ENCODE assay signal across 9 cellular contexts in genomic region chr17:8188408-8188839, GRCh38. TPM values are rescaled to one million over a fixed set of nuclear protein-coding genes. Genes with fewer than 3 reads are reported as not detected.
DNase-seq lines count a peak whose midpoint lies in the region; ATAC-seq, FAIRE-seq and TF ChIP-seq lines count a peak whose summit lies in the region.
"Had no signal": no experiment of that assay in that cellular context is flagged by ENCODE, and none has a peak within 500 bp of the region (broad histone marks: within the 10 kb centered on the region; RNA-seq: fewer than 3 reads in every experiment).

No MANE protein-coding gene starts in this region.

- no peak for FAIRE-seq in keratinocyte (lab: Jason Lieb, UNC)

- no peaks in the 10 kb centered on the region for H3K9me3 Mint-ChIP-seq in activated naive CD4-positive, alpha-beta T cell treated with anti-CD3 and anti-CD28 coated beads, Interleukin-2, amount 10 ng/mL, durations not matched to agents 7 days and 5 days
- H3K9me3 Mint-ChIP-seq: naive thymus-derived CD8-positive, alpha-beta T cell had no signal

- WGBS in thyroid gland, 2 donors, result 50 to 55% methylated on average over 9 of the region's 9 CpGs

- no peaks in the 10 kb centered on the region for H3K36me3 ChIP-seq in keratinocyte (ENCODE audit: control insufficient read depth in 2 of 2, extremely low read depth in 1 of 2, insufficient read depth in 2 of 2, low read length in 2 of 2)
- H3K36me3 ChIP-seq in thyroid gland, result no peaks in the 10 kb centered on the region

- intact Hi-C loops in thyroid gland (cut with DNase I), result loop anchor here (10.0 kb wide), 2 partner anchors 64 to 106 kb away; partner anchors contain the start of genes HES7 and SLC25A35

- TF ChIP-seq CTCF in keratinocyte (optimal IDR thresholded peaks at IDR 0.05 in 1 of 3, IDR thresholded peaks at IDR 0.05 in 1 of 3, conservative IDR thresholded peaks at IDR 0.05 in 1 of 3; ENCODE audit: extremely low read depth in 1 of 3, insufficient read depth in 2 of 3, low read length in 3 of 3), result no peak
- TF ChIP-seq CTCF in thyroid gland (IDR thresholded peaks at IDR 0.05), result no peak

- no peak overlapping the region for H3K4me3 Mint-ChIP-seq in activated naive CD4-positive, alpha-beta T cell treated with anti-CD3 and anti-CD28 coated beads, Interleukin-2, amount 10 ng/mL, durations not matched to agents 7 days and 5 days
- H3K4me3 Mint-ChIP-seq: naive thymus-derived CD8-positive, alpha-beta T cell had no signal

- dilution Hi-C loops in keratinocyte (cut with MboI; ENCODE audit: extremely low pct_ligation_motif_present, low sequenced_read_pairs), result no loop called here

- ATAC-seq in GM21786 (IDR thresholded peaks at IDR 0.05; ENCODE audit: unreplicated experiment), result no peak

- peaks cover 20% of the 10 kb centered on the region for H3K4me1 Mint-ChIP-seq in activated naive CD4-positive, alpha-beta T cell treated with anti-CD3 and anti-CD28 coated beads, Interleukin-2, amount 10 ng/mL, durations not matched to agents 7 days and 5 days

- no peak overlapping the region for H3K27ac Mint-ChIP-seq in activated naive CD4-positive, alpha-beta T cell treated with anti-CD3 and anti-CD28 coated beads, Interleukin-2, amount 10 ng/mL, durations not matched to agents 7 days and 5 days
- H3K27ac Mint-ChIP-seq: naive thymus-derived CD8-positive, alpha-beta T cell had no signal

- peaks cover 7% of the 10 kb centered on the region for H3K27me3 Mint-ChIP-seq in activated naive CD4-positive, alpha-beta T cell treated with anti-CD3 and anti-CD28 coated beads, Interleukin-2, amount 10 ng/mL, durations not matched to agents 7 days and 5 days
- H3K27me3 Mint-ChIP-seq: naive thymus-derived CD8-positive, alpha-beta T cell had no signal

- H3K9me3 ChIP-seq in keratinocyte (ENCODE audit: control insufficient read depth, low read depth, low read length) (no peaks in the 10 kb centered on the region), thyroid gland (no peaks in the 10 kb centered on the region)

- H3K79me2 ChIP-seq in keratinocyte (ENCODE audit: control insufficient read depth, insufficient read depth, low read length), result peaks cover 14% of the 10 kb centered on the region

- CTCF ChIA-PET in activated naive CD4-positive, alpha-beta T cell treated with anti-CD3 and anti-CD28 coated beads, Interleukin-2, amount 10 ng/mL, durations not matched to agents 7 days and 5 days (lab: Charles Lee), result interaction anchor here (0.8 to 3.0 kb wide), 7 partner anchors 19 to 114 kb away, joined by 3 to 10 read pairs (median 3); no protein-coding TSS in a partner anchor

- no peak for TF ChIP-seq POLR2A in thyroid gland (IDR thresholded peaks at IDR 0.05)

- H2AFZ ChIP-seq in keratinocyte (ENCODE audit: control insufficient read depth, low read length), result no peak overlapping the region

- H4K20me1 ChIP-seq in keratinocyte (ENCODE audit: control insufficient read depth, extremely low read depth, insufficient read depth, low read length), result no peaks in the 10 kb centered on the region

- H3K36me3 Mint-ChIP-seq in activated naive CD4-positive, alpha-beta T cell treated with anti-CD3 and anti-CD28 coated beads, Interleukin-2, amount 10 ng/mL, durations not matched to agents 7 days and 5 days, result no peaks in the 10 kb centered on the region
- H3K36me3 Mint-ChIP-seq: naive thymus-derived CD8-positive, alpha-beta T cell had no signal

- peak overlapping the region; percentile 82 for H3K9ac ChIP-seq in keratinocyte (ENCODE audit: control insufficient read depth, extremely low read depth, insufficient read depth, low read length)

- H3K27me3 ChIP-seq in keratinocyte (ENCODE audit: control insufficient read depth, extremely low read depth, insufficient read depth, low read length) (no peaks in the 10 kb centered on the region), thyroid gland (no peaks in the 10 kb centered on the region)

- H3K27ac ChIP-seq in keratinocyte (ENCODE audit: control insufficient read depth, insufficient read depth, low read length), result peak overlapping the region; percentile 28
- peak overlapping the region in 2 of 3 donors; percentile 96 to 99 for H3K27ac ChIP-seq in thyroid gland

- peaks cover 33% of the 10 kb centered on the region for H3K4me1 ChIP-seq in keratinocyte (ENCODE audit: control insufficient read depth, extremely low read depth, insufficient read depth, low read length)
- H3K4me1 ChIP-seq in thyroid gland, result peaks cover 20 to 41% of the 10 kb centered on the region in 2 donors

- H3K9me1 ChIP-seq in keratinocyte (ENCODE audit: control insufficient read depth, extremely low read depth, insufficient read depth, low read length), result no peaks in the 10 kb centered on the region

- peak overlapping the region; percentile 88 for H3K4me2 ChIP-seq in keratinocyte (ENCODE audit: control insufficient read depth, extremely low read depth, insufficient read depth, low read depth, low read length)

- H3K4me3 ChIP-seq in keratinocyte (ENCODE audit: control insufficient read depth in 2 of 3, extremely low read depth in 1 of 3, insufficient read depth in 2 of 3, low read depth in 1 of 3, low read length in 3 of 3), result peak overlapping the region; percentile 73 to 93 (median 84)
- H3K4me3 ChIP-seq in thyroid gland (replicated peaks in 1 of 3), result peak overlapping the region in 2 of 3 donors; percentile 42 to 95

- peak; percentile 38 for DNase-seq in activated T-cell treated with anti-CD3 and anti-CD28 coated beads, Interleukin-2, amount 50 U/mL, for 1 hour
- no peak for DNase-seq in activated T-cell treated with anti-CD3 and anti-CD28 coated beads, Interleukin-2, amount 50 U/mL, for 48 hours
- peak; percentile 37 for DNase-seq in activated naive CD4-positive, alpha-beta T cell treated with anti-CD3 and anti-CD28 coated beads, Interleukin-2, amount 10 ng/mL, durations not matched to agents 7 days and 5 days
- no peak for DNase-seq in keratinocyte (ENCODE audit: low read depth, low spot score)
- no peak for DNase-seq in thyroid gland
- DNase-seq in NCI-H2029 treated with DMSO at 0.1 percent for 48 hours (lab: John Stamatoyannopoulos, UW), result no peak
- DNase-seq in stimulated activated CD4-positive, alpha-beta T cell treated with anti-CD3 and anti-CD28 coated beads, Interleukin-4, amount 100 ng/mL, for 1 hour, result no peak

RNA-seq across cellular contexts. Expression of gene BORCS6, which starts 1.6 kb away (rescaled TPM):
- 4.2 to 6.3 TPM (median 5.5 TPM) in 3 replicates for polyA plus RNA-seq in keratinocyte
- 0.90 TPM for polyA plus RNA-seq in keratinocyte (2011; ENCODE audit: low read depth)
- 3.3 and 7.3 TPM in 2 replicates for polyA plus RNA-seq in keratinocyte (2011; cell fraction: cytosol; rRNA removed)
- polyA plus RNA-seq in keratinocyte (2011; cell fraction: nucleus; rRNA removed), result 4.4 and 5.6 TPM in 2 replicates
- 4.5 and 6.5 TPM in 2 replicates for polyA plus RNA-seq in keratinocyte (2012; ENCODE audit: low replicate concordance)
- 2.9 to 5.0 TPM (median 3.9 TPM) in 3 replicates for polyA minus RNA-seq in keratinocyte
- polyA minus RNA-seq in keratinocyte (2011; cell fraction: cytosol; rRNA and poly(A)+ RNA removed), result 10.6 TPM
- polyA minus RNA-seq in keratinocyte (2011; cell fraction: nucleus; rRNA and poly(A)+ RNA removed), result 3.3 and 3.4 TPM in 2 replicates
- 10 to 100 TPM in 3 of 4 donors, 1 to 10 TPM in 1; 7.7 to 17.0 (median 15.5) TPM for total RNA-seq in thyroid gland

RNA-seq across cellular contexts. Expression of gene TMEM107, which starts 12.2 kb away (rescaled TPM):
- 16.2 to 21.8 TPM (median 19.0 TPM) in 3 replicates for polyA plus RNA-seq in keratinocyte
- 10.0 TPM for polyA plus RNA-seq in keratinocyte (2011; ENCODE audit: low read depth)
- polyA plus RNA-seq in keratinocyte (2011; cell fraction: cytosol; rRNA removed), result 13.1 and 16.1 TPM in 2 replicates
- 19.6 and 21.1 TPM in 2 replicates for polyA plus RNA-seq in keratinocyte (2011; cell fraction: nucleus; rRNA removed)
- 13.7 and 19.3 TPM in 2 replicates for polyA plus RNA-seq in keratinocyte (2012; ENCODE audit: low replicate concordance)
- polyA minus RNA-seq in keratinocyte, result 20.1 to 94.3 TPM (median 45.7 TPM) in 3 replicates
- polyA minus RNA-seq in keratinocyte (2011; cell fraction: cytosol; rRNA and poly(A)+ RNA removed), result 44.7 TPM
- polyA minus RNA-seq in keratinocyte (2011; cell fraction: nucleus; rRNA and poly(A)+ RNA removed), result 48.4 and 76.6 TPM in 2 replicates
- total RNA-seq in thyroid gland, result 10 to 100 TPM; 19.7 to 34.7 (median 32.2) TPM

RNA-seq across cellular contexts. Expression of gene AURKB, which starts 22.0 kb away (rescaled TPM):
- 1.4 to 28.2 TPM (median 12.6 TPM) in 3 replicates for polyA plus RNA-seq in keratinocyte
- not detected for polyA plus RNA-seq in keratinocyte (2011; ENCODE audit: low read depth)
- 3.8 and 4.2 TPM in 2 replicates for polyA plus RNA-seq in keratinocyte (2011; cell fraction: cytosol; rRNA removed)
- 11.6 and 12.8 TPM in 2 replicates for polyA plus RNA-seq in keratinocyte (2011; cell fraction: nucleus; rRNA removed)
- polyA plus RNA-seq in keratinocyte (2012; ENCODE audit: low replicate concordance), result 0.25 and 28.3 TPM in 2 replicates
- 2.1 to 22.7 TPM (median 7.9 TPM) in 3 replicates for polyA minus RNA-seq in keratinocyte
- 7.1 TPM for polyA minus RNA-seq in keratinocyte (2011; cell fraction: cytosol; rRNA and poly(A)+ RNA removed)
- polyA minus RNA-seq in keratinocyte (2011; cell fraction: nucleus; rRNA and poly(A)+ RNA removed), result 0.70 and 5.2 TPM in 2 replicates
- 1 to 10 TPM in 1 of 4 donors, not detected in 3; 6.0 TPM for total RNA-seq in thyroid gland
- total RNA-seq: naive thymus-derived CD8-positive, alpha-beta T cell had no signal
- polyA plus RNA-seq: naive thymus-derived CD8-positive, alpha-beta T cell had no signal

RNA-seq across cellular contexts. Expression of gene VAMP2, which starts 25.7 kb away (rescaled TPM):
- polyA plus RNA-seq in keratinocyte, result 8.1 to 10.4 TPM (median 9.8 TPM) in 3 replicates
- 4.8 TPM for polyA plus RNA-seq in keratinocyte (2011; ENCODE audit: low read depth)
- 18.2 and 18.5 TPM in 2 replicates for polyA plus RNA-seq in keratinocyte (2011; cell fraction: cytosol; rRNA removed)
- polyA plus RNA-seq in keratinocyte (2011; cell fraction: nucleus; rRNA removed), result 25.2 and 27.5 TPM in 2 replicates
- 17.1 and 41.4 TPM in 2 replicates for polyA plus RNA-seq in keratinocyte (2012; ENCODE audit: low replicate concordance)
- polyA minus RNA-seq in keratinocyte, result 4.3 to 11.4 TPM (median 5.8 TPM) in 3 replicates
- polyA minus RNA-seq in keratinocyte (2011; cell fraction: cytosol; rRNA and poly(A)+ RNA removed), result 3.6 TPM
- 3.1 and 5.4 TPM in 2 replicates for polyA minus RNA-seq in keratinocyte (2011; cell fraction: nucleus; rRNA and poly(A)+ RNA removed)
- total RNA-seq in thyroid gland, result 10 to 100 TPM; 30.6 to 35.2 (median 33.4) TPM

RNA-seq across cellular contexts. Expression of gene PER1, which starts 36.2 kb away (rescaled TPM):
- polyA plus RNA-seq in keratinocyte, result 14.4 to 15.2 TPM (median 15.1 TPM) in 3 replicates
- 112 TPM for polyA plus RNA-seq in keratinocyte (2011; ENCODE audit: low read depth)
- 6.8 and 12.7 TPM in 2 replicates for polyA plus RNA-seq in keratinocyte (2011; cell fraction: cytosol; rRNA removed)
- 50.1 and 90.1 TPM in 2 replicates for polyA plus RNA-seq in keratinocyte (2011; cell fraction: nucleus; rRNA removed)
- polyA plus RNA-seq in keratinocyte (2012; ENCODE audit: low replicate concordance), result 24.3 and 51.6 TPM in 2 replicates
- 29.9 to 138 TPM (median 46.3 TPM) in 3 replicates for polyA minus RNA-seq in keratinocyte
- 38.8 TPM for polyA minus RNA-seq in keratinocyte (2011; cell fraction: cytosol; rRNA and poly(A)+ RNA removed)
- 61.0 and 101 TPM in 2 replicates for polyA minus RNA-seq in keratinocyte (2011; cell fraction: nucleus; rRNA and poly(A)+ RNA removed)
- total RNA-seq in thyroid gland, result 100 to 1,000 TPM in 3 of 4 donors, 10 to 100 TPM in 1; 85.2 to 148 (median 137) TPM

Comparison
In these comparisons a context has a peak if more than half of its experiments do, and no peak if none do; other contexts are left out.
1. DNase-seq: peak in activated T-cell treated with anti-CD3 and anti-CD28 coated beads, Interleukin-2, amount 50 U/mL, for 1 hour (single experiment) and activated naive CD4-positive, alpha-beta T cell treated with anti-CD3 and anti-CD28 coated beads, Interleukin-2, amount 10 ng/mL, durations not matched to agents 7 days and 5 days (single experiment); none in activated T-cell treated with anti-CD3 and anti-CD28 coated beads, Interleukin-2, amount 50 U/mL, for 48 hours (0 of 2), keratinocyte (single experiment), thyroid gland (0 of 2), NCI-H2029 treated with DMSO at 0.1 percent for 48 hours (single experiment) and stimulated activated CD4-positive, alpha-beta T cell treated with anti-CD3 and anti-CD28 coated beads, Interleukin-4, amount 100 ng/mL, for 1 hour (single experiment).